16 cellular contexts compared by ENCODE assay signal in the genomic region with DNA sequence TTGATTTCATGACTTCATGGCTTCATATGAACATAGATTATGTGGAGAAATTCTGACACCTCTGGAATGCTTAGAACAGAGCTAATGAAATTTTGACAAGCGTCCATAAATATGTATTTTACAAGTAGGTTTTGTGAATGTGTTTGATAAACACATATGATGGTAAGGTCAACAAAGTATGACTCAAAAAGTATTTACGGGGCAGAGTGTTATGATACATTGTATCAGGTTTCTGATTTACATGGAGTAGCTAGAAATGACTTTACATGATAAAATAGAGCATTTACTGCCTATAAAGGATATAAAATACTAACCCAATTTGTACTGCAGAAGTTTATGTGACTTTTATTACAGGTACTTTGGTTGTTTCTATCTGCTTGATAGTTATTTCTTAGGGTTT.
DNase-seq lines count a peak whose midpoint lies in the region; ATAC-seq, FAIRE-seq and TF ChIP-seq lines count a peak whose summit lies in the region.
"Had no signal": no experiment of that assay in that cellular context is flagged by ENCODE, and none has a peak within 500 bp of the region (broad histone marks: within the 10 kb centered on the region; RNA-seq: fewer than 3 reads in every experiment).

No MANE protein-coding gene starts in this region.

- peaks cover 5% of the 10 kb centered on the region for H3K4me1 Mint-ChIP-seq in activated CD8-positive, alpha-beta memory T cell treated with anti-CD3 and anti-CD28 coated beads, Interleukin-2, amount 10 ng/mL, durations not matched to agents 7 days and 5 days
- H3K4me1 Mint-ChIP-seq: CD14-positive monocyte, H9 had no signal

- no peak overlapping the region for H3K9ac ChIP-seq in HCT116 (ENCODE audit: low read length)
- H3K9ac ChIP-seq: BLaER1 had no signal

- H3K9me3 Mint-ChIP-seq in activated CD8-positive, alpha-beta memory T cell treated with anti-CD3 and anti-CD28 coated beads, Interleukin-2, amount 10 ng/mL, durations not matched to agents 7 days and 5 days (ENCODE audit: low read depth): peaks cover 2% of the 10 kb centered on the region
- H3K9me3 Mint-ChIP-seq: H9 had no signal

- no peak overlapping the region for H3K27ac Mint-ChIP-seq in activated CD8-positive, alpha-beta memory T cell treated with anti-CD3 and anti-CD28 coated beads, Interleukin-2, amount 10 ng/mL, durations not matched to agents 7 days and 5 days
- H3K27ac Mint-ChIP-seq: CD14-positive monocyte; CD4-positive, alpha-beta memory T cell; H9 had no signal

- 28% methylated on average over 2 of the region's 2 CpGs for WGBS in A549 (ENCODE audit: missing lambda C conversion rate)
- 43 to 54% methylated on average over 2 of the region's 2 CpGs for WGBS in pancreas, 2 donors

- H3K27ac ChIP-seq in A549 (no peak overlapping the region), HCT116 (ENCODE audit: low read depth, low read length) (no peak overlapping the region), pancreas (peak overlapping the region in 2 of 4 donors; percentile 39 to 49)
- H3K27ac ChIP-seq: BLaER1 had no signal

- no peaks in the 10 kb centered on the region for H3K27me3 Mint-ChIP-seq in activated CD8-positive, alpha-beta memory T cell treated with anti-CD3 and anti-CD28 coated beads, Interleukin-2, amount 10 ng/mL, durations not matched to agents 7 days and 5 days
- H3K27me3 Mint-ChIP-seq: CD4-positive, alpha-beta memory T cell had no signal

- TF ChIP-seq POLR2A in A549 (IDR thresholded peaks at IDR 0.05; ENCODE audit: low read length) (no peak), HCT116 (IDR thresholded peaks at IDR 0.05; ENCODE audit: borderline replicate concordance, extremely low read depth, insufficient read depth, insufficient read length) (no peak)

- no peak for ATAC-seq in A549
- ATAC-seq in HCT116: no peak
- ATAC-seq in pancreas: peak in 3 of 4 donors; percentile 46 to 54 (median 46)
- ATAC-seq in activated CD8-positive, alpha-beta memory T cell treated with anti-CD3 and anti-CD28 coated beads, Interleukin-2, amount 10 ng/mL, durations not matched to agents 7 days and 5 days: no peak
- ATAC-seq: GM12878 had no signal

- CTCF ChIA-PET in A549 (lab: Yijun Ruan, JAX): no interaction called here
- CTCF ChIA-PET in HCT116 (lab: Charles Lee): no interaction called here
- CTCF ChIA-PET in activated CD8-positive, alpha-beta memory T cell treated with anti-CD3 and anti-CD28 coated beads, Interleukin-2, amount 10 ng/mL, durations not matched to agents 7 days and 5 days (lab: Charles Lee): no interaction called here

- peak overlapping the region; percentile 41 for H2AFZ ChIP-seq in HCT116 (ENCODE audit: low read depth, low read length, poor library complexity, severe bottlenecking)

- no peak overlapping the region for H3K4me3 ChIP-seq in A549
- no peak overlapping the region for H3K4me3 ChIP-seq in HCT116 (replicated peaks in 1 of 2; ENCODE audit: low read depth in 1 of 2, low read length in 2 of 2)
- H3K4me3 ChIP-seq in bronchial epithelial cell (ENCODE audit: low read depth, low read length): no peak overlapping the region
- no peak overlapping the region for H3K4me3 ChIP-seq in pancreas
- H3K4me3 ChIP-seq: BLaER1, GM12878 had no signal

- POLR2A ChIA-PET in A549 (lab: Yijun Ruan, JAX) (no interaction called here), HCT116 (lab: Charles Lee) (no interaction called here)

- H3K27me3 ChIP-seq in HCT116 (ENCODE audit: insufficient read depth, low read length) (no peaks in the 10 kb centered on the region), bronchial epithelial cell (ENCODE audit: control insufficient read depth, insufficient read depth, low read length) (no peaks in the 10 kb centered on the region), pancreas (no peaks in the 10 kb centered on the region)
- H3K27me3 ChIP-seq: BLaER1 had no signal

- no TSS peak for BruUV-seq in HCT116 (replicated peaks; lab: Mats Ljungman, UMichigan)

- H3K4me1 ChIP-seq in A549 (no peaks in the 10 kb centered on the region), HCT116 (ENCODE audit: control insufficient read depth in 1 of 2, insufficient read depth in 2 of 2, low read length in 2 of 2) (no peaks in the 10 kb centered on the region), pancreas (peaks cover 0 to 15% (median 12%) of the 10 kb centered on the region in 3 donors)
- H3K4me1 ChIP-seq: BLaER1 had no signal

- intact Hi-C loops in HCT116 (cut with micrococcal nuclease) (no loop called here), pancreas (cut with DNase I) (no loop called here)

- peak; percentile 28 for FAIRE-seq in A549 (lab: Jason Lieb, UNC)
- no peak for FAIRE-seq in bronchial epithelial cell (lab: Jason Lieb, UNC)
- no peak for FAIRE-seq in pancreas (lab: Jason Lieb, UNC)
- FAIRE-seq: GM12878, H1 had no signal

- TF ChIP-seq EP300 in A549 (IDR thresholded peaks at IDR 0.05): no peak

- H3K79me2 ChIP-seq in HCT116 (ENCODE audit: insufficient read depth, low read length): no peaks in the 10 kb centered on the region

- peaks cover under 1% of the 10 kb centered on the region for H3K36me3 Mint-ChIP-seq in activated CD8-positive, alpha-beta memory T cell treated with anti-CD3 and anti-CD28 coated beads, Interleukin-2, amount 10 ng/mL, durations not matched to agents 7 days and 5 days
- H3K36me3 Mint-ChIP-seq: CD14-positive monocyte; CD4-positive, alpha-beta memory T cell had no signal

- RAD21 ChIA-PET in HCT116 (lab: Charles Lee; ENCODE audit: low non-redundant PET in 1 of 2, low total read pairs in 2 of 2, uncharacterized antibody in 2 of 2, unreplicated experiment in 2 of 2): no interaction called here

- H3K36me3 ChIP-seq in HCT116 (ENCODE audit: control insufficient read depth in 1 of 2, insufficient read depth in 2 of 2, low read length in 2 of 2) (no peaks in the 10 kb centered on the region), bronchial epithelial cell (ENCODE audit: control insufficient read depth, insufficient read depth, low read length) (no peaks in the 10 kb centered on the region), pancreas (no peaks in the 10 kb centered on the region)
- H3K36me3 ChIP-seq: BLaER1 had no signal

- no peak overlapping the region for H3K4me3 Mint-ChIP-seq in activated CD8-positive, alpha-beta memory T cell treated with anti-CD3 and anti-CD28 coated beads, Interleukin-2, amount 10 ng/mL, durations not matched to agents 7 days and 5 days
- H3K4me3 Mint-ChIP-seq: CD14-positive monocyte; CD4-positive, alpha-beta memory T cell; H9 had no signal

- no peak for DNase-seq in A549 (ENCODE audit: low read depth in 1 of 2, low spot score in 1 of 2)
- DNase-seq in HCT116 (ENCODE audit: low read depth, low spot score): no peak
- peak; percentile 58 for DNase-seq in bronchial epithelial cell (ENCODE audit: low read depth)
- DNase-seq in pancreas: no peak
- no peak for DNase-seq in AML-193 (lab: John Stamatoyannopoulos, UW)
- no peak for DNase-seq in activated CD8-positive, alpha-beta memory T cell treated with anti-CD3 and anti-CD28 coated beads, Interleukin-2, amount 10 ng/mL, durations not matched to agents 7 days and 5 days
- no peak for DNase-seq in cerebellum (ENCODE audit: low spot score)
- DNase-seq: CD4-positive, alpha-beta memory T cell; DMS153; DND-41; EL; H9 had no signal

- TF ChIP-seq RAD21 in A549 (conservative IDR thresholded peaks at IDR 0.05 in 1 of 2, IDR thresholded peaks at IDR 0.05 in 1 of 2): no peak
- TF ChIP-seq RAD21 in HCT116 (IDR thresholded peaks at IDR 0.05; ENCODE audit: low read depth): no peak

- no peaks in the 10 kb centered on the region for H3K9me2 ChIP-seq in HCT116 (ENCODE audit: insufficient read depth)

- H3K9me3 ChIP-seq in A549: no peaks in the 10 kb centered on the region
- no peaks in the 10 kb centered on the region for H3K9me3 ChIP-seq in HCT116 (ENCODE audit: control insufficient read depth in 1 of 2, insufficient read depth in 1 of 2, low read depth in 1 of 2, low read length in 2 of 2)
- no peaks in the 10 kb centered on the region for H3K9me3 ChIP-seq in pancreas

- no peak overlapping the region for H3K4me2 ChIP-seq in A549
- H3K4me2 ChIP-seq in HCT116 (ENCODE audit: low read length): no peak overlapping the region
- H3K4me2 ChIP-seq: BLaER1 had no signal

- no peaks in the 10 kb centered on the region for H4K20me1 ChIP-seq in HCT116 (ENCODE audit: insufficient read depth)
- H4K20me1 ChIP-seq: BLaER1 had no signal

- no peak for TF ChIP-seq CTCF in A549 (IDR thresholded peaks at IDR 0.05)
- no peak for TF ChIP-seq CTCF in HCT116 (IDR thresholded peaks at IDR 0.05 in 2 of 3, conservative IDR thresholded peaks at IDR 0.05 in 1 of 3; ENCODE audit: borderline replicate concordance in 1 of 3, insufficient read depth in 1 of 3, low read depth in 2 of 3, low read length in 2 of 3)
- no peak for TF ChIP-seq CTCF in bronchial epithelial cell (IDR thresholded peaks at IDR 0.05; ENCODE audit: insufficient read depth, low read length, severe bottlenecking)
- no peak for TF ChIP-seq CTCF in pancreas (IDR thresholded peaks at IDR 0.05)

TF ChIP-seq in A549, 52 proteins besides CTCF, POLR2A, EP300 and RAD21 (continues in another document):
- TF ChIP-seq ZSCAN20 (CRISPR knock-in tag; IDR thresholded peaks at IDR 0.05): no peak
- no peak for TF ChIP-seq POLR2AphosphoS2 (conservative IDR thresholded peaks at IDR 0.05; ENCODE audit: low read length)
- TF ChIP-seq SMC3 (IDR thresholded peaks at IDR 0.05): no peak
- TF ChIP-seq E2F6 (IDR thresholded peaks at IDR 0.05; ENCODE audit: borderline replicate concordance, low read depth): no peak

TF ChIP-seq in HCT116, 20 proteins besides CTCF, POLR2A, EP300 and RAD21 (continues in another document):
- TF ChIP-seq ATF3 (IDR thresholded peaks at IDR 0.05) (no peak), POLR2AphosphoS5 (IDR thresholded peaks at IDR 0.05; ENCODE audit: low read depth, low read length) (no peak), SIN3A (IDR thresholded peaks at IDR 0.05; ENCODE audit: low read depth) (no peak), ZFX (IDR thresholded peaks at IDR 0.05) (no peak), EGR1 (IDR thresholded peaks at IDR 0.05; ENCODE audit: low read depth) (no peak), CBX3 (IDR thresholded peaks at IDR 0.05; ENCODE audit: low read depth) (no peak), SP1 (IDR thresholded peaks at IDR 0.05; ENCODE audit: low read depth) (no peak), TCF7L2 (IDR thresholded peaks at IDR 0.05; ENCODE audit: borderline replicate concordance, extremely low read depth, insufficient read depth, insufficient read length) (no peak), YY1 (IDR thresholded peaks at IDR 0.05; ENCODE audit: extremely low read depth, insufficient replicate concordance, low read depth, low read length) (no peak), ELF1 (IDR thresholded peaks at IDR 0.05; ENCODE audit: borderline replicate concordance, low read depth) (no peak)

Comparison
In these comparisons a context has a peak if more than half of its experiments do, and no peak if none do; other contexts are left out.
1. ATAC-seq: peak in pancreas (3 of 4); none in A549 (0 of 2), HCT116 (single experiment) and activated CD8-positive, alpha-beta memory T cell treated with anti-CD3 and anti-CD28 coated beads, Interleukin-2, amount 10 ng/mL, durations not matched to agents 7 days and 5 days (single experiment).